ENCODE assay signal across 14 cellular contexts in genomic region chr4:68172147-68172546, GRCh38. TPM values are rescaled to one million over a fixed set of nuclear protein-coding genes. Genes with fewer than 3 reads are reported as not detected.
"Had no signal": no experiment of that assay in that cellular context is flagged by ENCODE, and none has a peak within 500 bp of the region (broad histone marks: within the 10 kb centered on the region; RNA-seq: fewer than 3 reads in every experiment).

No MANE protein-coding gene starts in this region.

RNA-seq across cellular contexts. Expression of gene TMPRSS11F, which starts 42.5 kb away (rescaled TPM):
- total RNA-seq: activated B cell treated with CpG ODN at 0.5 μM for 24 hours; activated CD4-positive, alpha-beta memory T cell treated with anti-CD3 and anti-CD28 coated beads for 36 hours; activated CD4-positive, alpha-beta memory T cell treated with anti-CD3 and anti-CD28 coated beads, Interleukin-2, amount 10 ng/mL, durations not matched to agents 7 days and 5 days; activated CD4-positive, alpha-beta T cell treated with anti-CD3 and anti-CD28 coated beads for 36 hours; activated CD4-positive, alpha-beta T cell treated with anti-CD3 and anti-CD28 coated beads, Interleukin-2, amount 10 ng/mL, durations not matched to agents 24 days and 14 days; activated CD4-positive, alpha-beta T cell treated with anti-CD3 and anti-CD28 coated beads, Interleukin-2, amount 10 ng/mL, durations not matched to agents 7 days and 5 days; activated CD8-positive, alpha-beta memory T cell treated with anti-CD3 and anti-CD28 coated beads for 36 hours; activated CD8-positive, alpha-beta memory T cell treated with anti-CD3 and anti-CD28 coated beads, Interleukin-2, amount 10 ng/mL, durations not matched to agents 7 days and 5 days; activated CD8-positive, alpha-beta T cell treated with anti-CD3 and anti-CD28 coated beads for 36 hours; activated CD8-positive, alpha-beta T cell treated with anti-CD3 and anti-CD28 coated beads, Interleukin-2, amount 10 ng/mL, durations not matched to agents 7 days and 5 days; T-helper 1 cell treated with Interleukin-12 subunit alpha and Interleukin-12 subunit beta and Interleukin-4 antibody, amounts not matched to agents 30 ng/mL and 1 ng/mL, for 36 hours; T-helper 17 cell; T-helper 2 cell treated with Interferon-gamma antibody and Interleukin-4, amounts not matched to agents 100 ng/mL and 5 ng/mL, for 36 hours; WTC11 had no signal
